18 cellular contexts compared by ENCODE assay signal in the genomic region with DNA sequence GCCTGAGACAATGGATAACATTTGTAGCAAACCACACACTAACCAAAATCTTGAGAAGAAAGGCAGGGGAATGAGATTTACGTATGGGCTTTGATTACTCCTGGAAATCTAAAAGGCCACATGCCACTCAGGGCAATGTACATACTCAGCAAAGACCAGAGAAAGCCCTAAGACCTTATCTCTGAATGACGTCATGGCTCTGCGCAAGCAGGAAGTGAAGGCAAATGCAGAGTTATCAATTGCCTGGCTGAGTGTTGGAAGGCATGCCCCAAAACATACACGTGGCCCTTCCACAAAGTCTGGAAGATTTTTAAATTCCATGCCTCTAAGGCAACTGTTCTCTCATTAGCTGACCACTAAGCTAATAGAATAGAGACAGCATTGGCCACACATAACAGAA.
DNase-seq lines count a peak whose midpoint lies in the region; ATAC-seq, FAIRE-seq and TF ChIP-seq lines count a peak whose summit lies in the region.
"Had no signal": no experiment of that assay in that cellular context is flagged by ENCODE, and none has a peak within 500 bp of the region (broad histone marks: within the 10 kb centered on the region; RNA-seq: fewer than 3 reads in every experiment).

No MANE protein-coding gene starts in this region.

- no peaks in the 10 kb centered on the region for H3K9me1 ChIP-seq in endothelial cell of umbilical vein (replicated peaks; ENCODE audit: control insufficient read depth, extremely low read depth, insufficient read depth, low read length)

- H3K27ac ChIP-seq in endothelial cell of umbilical vein (ENCODE audit: insufficient read depth, low read depth, low read length) (no peak overlapping the region), smooth muscle cell (ENCODE audit: low read depth) (peak overlapping the region; percentile 33)
- H3K27ac ChIP-seq: HL-60 had no signal

- H4K20me1 ChIP-seq in endothelial cell of umbilical vein (replicated peaks; ENCODE audit: control insufficient read depth, extremely low read depth, insufficient read depth, low read length) (no peaks in the 10 kb centered on the region), smooth muscle cell (ENCODE audit: low read depth) (no peaks in the 10 kb centered on the region)

- peak; percentile 7 for DNase-seq in DMS53 (lab: John Stamatoyannopoulos, UW)
- no peak for DNase-seq in DMS53 treated with DMSO at 0.1 percent for 48 hours (lab: John Stamatoyannopoulos, UW; ENCODE audit: unreplicated experiment)
- peak; percentile 6 for DNase-seq in SK-N-DZ (ENCODE audit: low spot score)
- peak; percentile 10 for DNase-seq in endothelial cell of umbilical vein (ENCODE audit: low read depth, low spot score)
- DNase-seq in smooth muscle cell (lab: John Stamatoyannopoulos, UW; ENCODE audit: unreplicated experiment) = no peak
- no peak for DNase-seq in NCI-H1694 treated with DMSO at 0.1 percent for 48 hours (lab: John Stamatoyannopoulos, UW)
- DNase-seq: 8988T; CD4-positive, alpha-beta memory T cell; HCEC 1CT; NCI-H187 treated with DMSO at 0.1 percent for 48 hours; NCI-H446; NCI-H69; SHP77; SW 1271 had no signal

- dilution Hi-C loops in endothelial cell of umbilical vein (cut with MboI; ENCODE audit: extremely low pct_ligation_motif_present, low sequenced_read_pairs) = no loop called here

- H2AFZ ChIP-seq in endothelial cell of umbilical vein (ENCODE audit: low read depth, low read length) (peak overlapping the region; percentile 34), smooth muscle cell (ENCODE audit: low read depth) (peak overlapping the region; percentile 67)

- no peaks in the 10 kb centered on the region for H3K27me3 ChIP-seq in endothelial cell of umbilical vein (ENCODE audit: control insufficient read depth in 2 of 2, insufficient read depth in 2 of 2, low read length in 2 of 2)
- no peaks in the 10 kb centered on the region for H3K27me3 ChIP-seq in smooth muscle cell (ENCODE audit: low read depth)

- POLR2A ChIA-PET in endothelial cell of umbilical vein (lab: Charles Lee) = no interaction called here

- TF ChIP-seq CTCF in endothelial cell of umbilical vein (IDR thresholded peaks at IDR 0.05; ENCODE audit: extremely low read depth in 1 of 2, insufficient read depth in 1 of 2, low read depth in 1 of 2, low read length in 2 of 2) (no peak), smooth muscle cell (IDR thresholded peaks at IDR 0.05; ENCODE audit: borderline replicate concordance, insufficient read depth, poor library complexity, severe bottlenecking) (no peak)

- H3K9me3 ChIP-seq in endothelial cell of umbilical vein (replicated peaks; ENCODE audit: control insufficient read depth, insufficient read depth, low read length) (no peaks in the 10 kb centered on the region), smooth muscle cell (replicated peaks; ENCODE audit: low read depth) (peaks cover 7% of the 10 kb centered on the region)

- H3K79me2 ChIP-seq in endothelial cell of umbilical vein (ENCODE audit: control insufficient read depth, insufficient read depth, low read length) = no peaks in the 10 kb centered on the region
- no peaks in the 10 kb centered on the region for H3K79me2 ChIP-seq in smooth muscle cell (ENCODE audit: low read depth)

- no TSS peak for BruUV-seq in endothelial cell of umbilical vein (replicated peaks; lab: Mats Ljungman, UMichigan)

- H3K4me1 ChIP-seq in endothelial cell of umbilical vein (ENCODE audit: control insufficient read depth, extremely low read depth, insufficient read depth, low read length) (no peaks in the 10 kb centered on the region), smooth muscle cell (ENCODE audit: low read depth) (no peaks in the 10 kb centered on the region)

- H3K36me3 ChIP-seq in endothelial cell of umbilical vein (ENCODE audit: control insufficient read depth in 2 of 2, extremely low read depth in 1 of 2, insufficient read depth in 2 of 2, low read length in 2 of 2) (no peaks in the 10 kb centered on the region), smooth muscle cell (ENCODE audit: low read depth) (no peaks in the 10 kb centered on the region)

- 14% methylated on average over 4 of the region's 4 CpGs for WGBS in smooth muscle cell (ENCODE audit: low lambda C conversion rate)

- H3K4me3 ChIP-seq in endothelial cell of umbilical vein (replicated peaks in 1 of 3; ENCODE audit: insufficient read depth in 1 of 3, low read depth in 1 of 3, low read length in 3 of 3) (no peak overlapping the region), smooth muscle cell (no peak overlapping the region)

- no peak for ATAC-seq in GM21447 (IDR thresholded peaks at IDR 0.05; ENCODE audit: unreplicated experiment)
- ATAC-seq in HG02973 (IDR thresholded peaks at IDR 0.05; ENCODE audit: unreplicated experiment) = no peak

- H3K4me2 ChIP-seq in endothelial cell of umbilical vein (ENCODE audit: insufficient read depth, low read length) (no peak overlapping the region), smooth muscle cell (peak overlapping the region; percentile 3)

- intact Hi-C loops in endothelial cell of umbilical vein (cut with micrococcal nuclease) = no loop called here

- FAIRE-seq in endothelial cell of umbilical vein (lab: Jason Lieb, UNC) = no peak
- FAIRE-seq: HTR-8/SVneo had no signal

- H3K9ac ChIP-seq in endothelial cell of umbilical vein (replicated peaks; ENCODE audit: extremely low read depth, insufficient read depth, low read length) (no peak overlapping the region), smooth muscle cell (ENCODE audit: low read depth) (no peak overlapping the region)

- CTCF ChIA-PET in endothelial cell of umbilical vein (lab: Charles Lee) = interaction anchor here (1.0 to 1.4 kb wide), 2 partner anchors 11 kb away, joined by 3 to 4 read pairs; no protein-coding TSS in a partner anchor

- no peaks in the 10 kb centered on the region for H3F3A ChIP-seq in smooth muscle cell (ENCODE audit: low read depth)

- TF ChIP-seq POLR2A in endothelial cell of umbilical vein (IDR thresholded peaks at IDR 0.05; ENCODE audit: low read depth, low read length) = no peak

TF ChIP-seq in endothelial cell of umbilical vein, 7 proteins besides CTCF, POLR2A, EP300 and RAD21:
- peak; percentile 27 for TF ChIP-seq JUN (IDR thresholded peaks at IDR 0.05; ENCODE audit: borderline replicate concordance, insufficient read depth, insufficient read length, low read depth)
- TF ChIP-seq, protein P1, sequence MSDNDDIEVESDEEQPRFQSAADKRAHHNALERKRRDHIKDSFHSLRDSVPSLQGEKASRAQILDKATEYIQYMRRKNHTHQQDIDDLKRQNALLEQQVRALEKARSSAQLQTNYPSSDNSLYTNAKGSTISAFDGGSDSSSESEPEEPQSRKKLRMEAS (IDR thresholded peaks at IDR 0.05; ENCODE audit: insufficient read depth, insufficient read length) = no peak
- TF ChIP-seq POLR2AphosphoS5 (IDR thresholded peaks at IDR 0.05; ENCODE audit: insufficient read depth, low read depth, low read length) = no peak

Comparison
In these comparisons a context has a peak if more than half of its experiments do, and no peak if none do; other contexts are left out.
1. DNase-seq: peak in DMS53 (single experiment), SK-N-DZ (single experiment) and endothelial cell of umbilical vein (single experiment); none in DMS53 treated with DMSO at 0.1 percent for 48 hours (single experiment), smooth muscle cell (single experiment) and NCI-H1694 treated with DMSO at 0.1 percent for 48 hours (single experiment).